12 cellular contexts compared by ENCODE assay signal in the genomic region with DNA sequence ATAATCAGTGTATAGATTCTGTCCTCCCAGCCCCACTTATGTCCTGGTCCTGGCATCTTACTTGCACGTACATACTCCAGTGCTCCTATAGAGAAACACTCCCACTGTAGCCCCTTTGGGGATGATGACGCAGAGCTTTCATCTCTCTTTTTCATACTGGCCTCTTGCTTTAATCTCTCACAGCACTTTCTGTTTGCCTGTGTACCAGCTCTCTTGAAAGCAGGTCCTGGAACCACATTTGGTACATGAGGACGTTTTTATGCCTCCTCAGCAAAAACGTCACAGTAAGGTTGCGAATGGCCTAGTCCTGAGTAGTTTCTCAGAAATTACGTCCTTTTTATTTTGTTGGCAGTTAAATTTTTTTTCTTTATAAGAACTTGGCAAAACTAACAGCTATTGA. TPM values are rescaled to one million over a fixed set of nuclear protein-coding genes. Genes with fewer than 3 reads are reported as not detected.
DNase-seq lines count a peak whose midpoint lies in the region; ATAC-seq lines count a peak whose summit lies in the region.
"Had no signal": no experiment of that assay in that cellular context is flagged by ENCODE, and none has a peak within 500 bp of the region (broad histone marks: within the 10 kb centered on the region; RNA-seq: fewer than 3 reads in every experiment).

No MANE protein-coding gene starts in this region.

- peak overlapping the region; percentile 90 for H3K27ac Mint-ChIP-seq in activated T-cell treated with anti-CD3 and anti-CD28 coated beads, Interleukin-2, amount 50 U/mL, for 24 hours
- H3K27ac Mint-ChIP-seq in activated naive CD8-positive, alpha-beta T cell treated with anti-CD3 and anti-CD28 coated beads, Interleukin-2, amount 10 ng/mL, durations not matched to agents 7 days and 5 days: peak overlapping the region; percentile 94
- H3K27ac Mint-ChIP-seq in stimulated activated memory B cell treated with anti-CD40 and anti-IgM and Interleukin-4, amounts not matched to agents 10 μg/mL and 1 μg/mL and 100 μg/mL, for 72 hours: peak overlapping the region; percentile 69

- DNase-seq in activated T-cell treated with anti-CD3 and anti-CD28 coated beads, Interleukin-2, amount 50 U/mL, for 24 hours: no peak
- no peak for DNase-seq in activated T-cell treated with anti-CD3 and anti-CD28 coated beads, Interleukin-2, amount 50 U/mL, for 1 hour
- DNase-seq in activated CD4-positive, alpha-beta T cell treated with anti-CD3 and anti-CD28 coated beads for 4 hours: peak; percentile 17 to 23
- no peak for DNase-seq in activated naive CD8-positive, alpha-beta T cell treated with anti-CD3 and anti-CD28 coated beads, Interleukin-2, amount 10 ng/mL, durations not matched to agents 7 days and 5 days
- DNase-seq in GF-D8 (lab: John Stamatoyannopoulos, UW): no peak
- DNase-seq in OCI-M1 (lab: John Stamatoyannopoulos, UW): no peak
- DNase-seq: DND-41, foreskin keratinocyte, NCI-H2107, ovary had no signal

- H3K4me3 Mint-ChIP-seq in activated T-cell treated with anti-CD3 and anti-CD28 coated beads, Interleukin-2, amount 50 U/mL, for 24 hours: peak overlapping the region; percentile 48
- peak overlapping the region; percentile 74 for H3K4me3 Mint-ChIP-seq in activated naive CD8-positive, alpha-beta T cell treated with anti-CD3 and anti-CD28 coated beads, Interleukin-2, amount 10 ng/mL, durations not matched to agents 7 days and 5 days
- no peak overlapping the region for H3K4me3 Mint-ChIP-seq in stimulated activated memory B cell treated with anti-CD40 and anti-IgM and Interleukin-4, amounts not matched to agents 10 μg/mL and 1 μg/mL and 100 μg/mL, for 72 hours

- H3K36me3 Mint-ChIP-seq in activated T-cell treated with anti-CD3 and anti-CD28 coated beads, Interleukin-2, amount 50 U/mL, for 24 hours (ENCODE audit: low read depth): peaks cover 29% of the 10 kb centered on the region
- H3K36me3 Mint-ChIP-seq in activated naive CD8-positive, alpha-beta T cell treated with anti-CD3 and anti-CD28 coated beads, Interleukin-2, amount 10 ng/mL, durations not matched to agents 7 days and 5 days: peaks cover 49% of the 10 kb centered on the region
- peaks cover 23% of the 10 kb centered on the region for H3K36me3 Mint-ChIP-seq in stimulated activated memory B cell treated with anti-CD40 and anti-IgM and Interleukin-4, amounts not matched to agents 10 μg/mL and 1 μg/mL and 100 μg/mL, for 72 hours

- peaks cover 79% of the 10 kb centered on the region for H3K4me1 Mint-ChIP-seq in activated T-cell treated with anti-CD3 and anti-CD28 coated beads, Interleukin-2, amount 50 U/mL, for 24 hours (ENCODE audit: low read depth)
- peaks cover 54% of the 10 kb centered on the region for H3K4me1 Mint-ChIP-seq in activated naive CD8-positive, alpha-beta T cell treated with anti-CD3 and anti-CD28 coated beads, Interleukin-2, amount 10 ng/mL, durations not matched to agents 7 days and 5 days
- H3K4me1 Mint-ChIP-seq in stimulated activated memory B cell treated with anti-CD40 and anti-IgM and Interleukin-4, amounts not matched to agents 10 μg/mL and 1 μg/mL and 100 μg/mL, for 72 hours: peaks cover 56% of the 10 kb centered on the region

- POLR2A ChIA-PET in activated naive CD8-positive, alpha-beta T cell treated with anti-CD3 and anti-CD28 coated beads, Interleukin-2, amount 10 ng/mL, durations not matched to agents 7 days and 5 days (lab: Charles Lee): interaction anchor here (0.7 to 1.4 kb wide), 3 partner anchors 8 to 281 kb away, joined by 3 to 4 read pairs (median 3); no protein-coding TSS in a partner anchor

- H3K27me3 Mint-ChIP-seq in activated T-cell treated with anti-CD3 and anti-CD28 coated beads, Interleukin-2, amount 50 U/mL, for 24 hours: no peaks in the 10 kb centered on the region
- no peaks in the 10 kb centered on the region for H3K27me3 Mint-ChIP-seq in activated naive CD8-positive, alpha-beta T cell treated with anti-CD3 and anti-CD28 coated beads, Interleukin-2, amount 10 ng/mL, durations not matched to agents 7 days and 5 days
- no peaks in the 10 kb centered on the region for H3K27me3 Mint-ChIP-seq in stimulated activated memory B cell treated with anti-CD40 and anti-IgM and Interleukin-4, amounts not matched to agents 10 μg/mL and 1 μg/mL and 100 μg/mL, for 72 hours

- peak; percentile 73 for ATAC-seq in activated naive CD8-positive, alpha-beta T cell treated with anti-CD3 and anti-CD28 coated beads, Interleukin-2, amount 10 ng/mL, durations not matched to agents 7 days and 5 days (ENCODE audit: low read depth)
- ATAC-seq in stimulated activated memory B cell treated with anti-CD40 and anti-IgM and Interleukin-4, amounts not matched to agents 10 μg/mL and 1 μg/mL and 100 μg/mL, for 72 hours: no peak
- no peak for ATAC-seq in HG03159 (IDR thresholded peaks at IDR 0.05; ENCODE audit: unreplicated experiment)
- ATAC-seq: foreskin keratinocyte had no signal

- no peaks in the 10 kb centered on the region for H3K9me3 Mint-ChIP-seq in activated T-cell treated with anti-CD3 and anti-CD28 coated beads, Interleukin-2, amount 50 U/mL, for 24 hours
- no peaks in the 10 kb centered on the region for H3K9me3 Mint-ChIP-seq in activated naive CD8-positive, alpha-beta T cell treated with anti-CD3 and anti-CD28 coated beads, Interleukin-2, amount 10 ng/mL, durations not matched to agents 7 days and 5 days
- H3K9me3 Mint-ChIP-seq in stimulated activated memory B cell treated with anti-CD40 and anti-IgM and Interleukin-4, amounts not matched to agents 10 μg/mL and 1 μg/mL and 100 μg/mL, for 72 hours: no peaks in the 10 kb centered on the region

RNA-seq across cellular contexts. Expression of a gene that starts 10.8 kb away (rescaled TPM):
- 10 to 100 TPM; 35.5 to 39.7 TPM for total RNA-seq in activated naive CD8-positive, alpha-beta T cell treated with anti-CD3 and anti-CD28 coated beads, Interleukin-2, amount 10 ng/mL, durations not matched to agents 7 days and 5 days

Comparison
In these comparisons a context has a peak if more than half of its experiments do, and no peak if none do; other contexts are left out.
1. DNase-seq: peak in activated CD4-positive, alpha-beta T cell treated with anti-CD3 and anti-CD28 coated beads for 4 hours (2 of 2); none in activated T-cell treated with anti-CD3 and anti-CD28 coated beads, Interleukin-2, amount 50 U/mL, for 24 hours (single experiment), activated T-cell treated with anti-CD3 and anti-CD28 coated beads, Interleukin-2, amount 50 U/mL, for 1 hour (single experiment), activated naive CD8-positive, alpha-beta T cell treated with anti-CD3 and anti-CD28 coated beads, Interleukin-2, amount 10 ng/mL, durations not matched to agents 7 days and 5 days (single experiment), GF-D8 (single experiment) and OCI-M1 (single experiment).
2. Peak in every context shown above with its lines, with median percentiles within 50 percentile points of each other: H3K27ac Mint-ChIP-seq.